Comparison of ENCODE assay signal across 13 cellular contexts in the genomic region with DNA sequence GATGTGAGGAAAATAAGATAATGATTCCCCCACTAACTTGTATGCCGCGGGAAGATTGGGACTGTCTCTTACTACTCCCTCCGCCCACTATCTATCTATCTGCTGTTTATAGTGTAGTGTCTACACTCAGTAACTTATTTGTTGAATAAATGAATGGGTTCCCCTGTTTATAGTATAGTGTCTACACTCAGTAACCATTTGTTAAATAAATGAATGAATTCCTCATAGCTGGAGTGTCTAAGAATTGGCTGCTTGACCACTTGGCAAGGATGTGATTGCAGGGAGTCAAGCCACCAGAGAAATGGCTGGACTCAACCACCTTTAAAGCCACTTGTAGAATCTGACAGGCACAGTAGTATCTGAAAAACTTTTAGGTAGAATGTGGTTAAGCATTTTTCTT.
DNase-seq lines count a peak whose midpoint lies in the region; ATAC-seq and TF ChIP-seq lines count a peak whose summit lies in the region.
"Had no signal": no experiment of that assay in that cellular context is flagged by ENCODE, and none has a peak within 500 bp of the region (broad histone marks: within the 10 kb centered on the region; RNA-seq: fewer than 3 reads in every experiment).

No MANE protein-coding gene starts in this region.

- no peak for TF ChIP-seq CTCF in IMR-90 (conservative IDR thresholded peaks at IDR 0.05; ENCODE audit: low read depth, low read length)

- H4K5ac ChIP-seq in IMR-90 (ENCODE audit: low read depth, low read length), result no peak overlapping the region

- H4K8ac ChIP-seq in IMR-90 (ENCODE audit: low read depth in 2 of 2, low read length in 2 of 2), result no peak overlapping the region

- no peak overlapping the region for H2BK20ac ChIP-seq in IMR-90 (ENCODE audit: low read depth, low read length)

- no peak overlapping the region for H3K23ac ChIP-seq in IMR-90 (ENCODE audit: low read depth, low read length)

- H3K9me3 ChIP-seq in IMR-90 (ENCODE audit: control insufficient read depth, insufficient read depth, low read length), result no peaks in the 10 kb centered on the region
- H3K9me3 ChIP-seq: BE2C had no signal

- H3K56ac ChIP-seq in IMR-90 (ENCODE audit: extremely low read depth, insufficient read depth, low read length), result no peak overlapping the region

- no peak for TF ChIP-seq RAD21 in IMR-90 (IDR thresholded peaks at IDR 0.05; ENCODE audit: low read length)

- no peak overlapping the region for H2BK120ac ChIP-seq in IMR-90 (ENCODE audit: low read depth, low read length)

- peaks cover 5% of the 10 kb centered on the region; the same call in 1 of the 2 replicates for H3K36me3 ChIP-seq in IMR-90 (ENCODE audit: control insufficient read depth, insufficient read depth, low read length)
- H3K36me3 ChIP-seq: BE2C had no signal

- in situ Hi-C loops in G401 (cut with HindIII; ENCODE audit: low sequenced_read_pairs), result no loop called here
- in situ Hi-C loops in IMR-90 (cut with MboI; ENCODE audit: low sequenced_read_pairs), result no loop called here

- H2AFZ ChIP-seq in IMR-90 (replicated peaks; ENCODE audit: low read length, poor library complexity), result no peak overlapping the region

- no peak overlapping the region for H2AK9ac ChIP-seq in IMR-90 (replicated peaks; ENCODE audit: low read depth, low read length, poor library complexity)

- H3K4me2 ChIP-seq in IMR-90 (ENCODE audit: low read depth, low read length), result no peak overlapping the region

- H2BK15ac ChIP-seq in IMR-90 (ENCODE audit: low read depth, low read length), result no peak overlapping the region

- intact Hi-C loops in IMR-90 (cut with micrococcal nuclease), result no loop called here

- BruUV-seq in IMR-90 (replicated peaks; lab: Mats Ljungman, UMichigan), result no TSS peak

- H3K14ac ChIP-seq in IMR-90 (replicated peaks; ENCODE audit: low read depth, low read length), result no peak overlapping the region

- no peak overlapping the region for H3K27ac ChIP-seq in IMR-90 (ENCODE audit: insufficient read depth, low read length)
- H3K27ac ChIP-seq: C4-2B had no signal

- no peaks in the 10 kb centered on the region; the same call in 1 of the 2 replicates for H3K9me1 ChIP-seq in IMR-90 (ENCODE audit: insufficient read depth, low read length)

- dilution Hi-C loops in IMR-90 (cut with HindIII; ENCODE audit: low sequenced_read_pairs, unreplicated experiment), result no loop called here

- H3K4ac ChIP-seq in IMR-90 (ENCODE audit: low read depth, low read length), result no peak overlapping the region

- H3K18ac ChIP-seq in IMR-90 (ENCODE audit: low read depth, low read length), result no peak overlapping the region

- CTCF ChIA-PET in IMR-90 (lab: Yijun Ruan, JAX), result no interaction called here

- H2AK5ac ChIP-seq in IMR-90 (ENCODE audit: low read depth, low read length), result no peak overlapping the region

- DNase-seq in G401 (ENCODE audit: low spot score) (peak; percentile 46), IMR-90 (peak; percentile 38), cerebellar cortex (ENCODE audit: low spot score) (peak; percentile 36), pons (ENCODE audit: low spot score) (peak; percentile 75), UCSD-AML1 (lab: John Stamatoyannopoulos, UW; ENCODE audit: unreplicated experiment) (no peak)
- DNase-seq: BE2C; CD4-positive, alpha-beta memory T cell; DMS79 treated with DMSO at 0.1 percent for 48 hours; EL; GDM1 had no signal

- ATAC-seq in IMR-90 (ENCODE audit: low read depth) (peak; percentile 81), HG03342 (IDR thresholded peaks at IDR 0.05; ENCODE audit: unreplicated experiment) (no peak), HG03045 (IDR thresholded peaks at IDR 0.05; ENCODE audit: unreplicated experiment) (no peak)

- no peaks in the 10 kb centered on the region for H3K27me3 ChIP-seq in IMR-90 (ENCODE audit: control insufficient read depth, insufficient read depth, low read length)
- H3K27me3 ChIP-seq: BE2C had no signal

- no peak for TF ChIP-seq POLR2A in IMR-90 (IDR thresholded peaks at IDR 0.05; ENCODE audit: low read depth, low read length)

- H3K9ac ChIP-seq in IMR-90 (ENCODE audit: low read depth, low read length), result no peak overlapping the region

- no peak overlapping the region for H2BK5ac ChIP-seq in IMR-90 (ENCODE audit: low read depth, low read length, poor library complexity, severe bottlenecking)

- POLR2A ChIA-PET in IMR-90 (lab: Charles Lee; ENCODE audit: unreplicated experiment), result no interaction called here

- H3K4me1 ChIP-seq in IMR-90 (ENCODE audit: control insufficient read depth, insufficient read depth, low read length), result peaks cover 8% of the 10 kb centered on the region; the same call in 1 of the 2 replicates
- H3K4me1 ChIP-seq: BE2C had no signal

- H4K20me1 ChIP-seq in IMR-90 (ENCODE audit: insufficient read depth, low read length), result no peaks in the 10 kb centered on the region

- no peaks in the 10 kb centered on the region for H3K79me1 ChIP-seq in IMR-90 (ENCODE audit: low read depth in 1 of 2, low read length in 2 of 2)

- WGBS in IMR-90 (ENCODE audit: extremely low coverage in 2 of 2, insufficient read length in 1 of 2), 2 experiments, result no CpG with 5 or more reads among the region's 3 CpGs

- no peak overlapping the region for H3K4me3 ChIP-seq in IMR-90 (ENCODE audit: insufficient read depth, low read depth, low read length)

- H4K91ac ChIP-seq in IMR-90 (ENCODE audit: insufficient read depth, low read depth, low read length), result no peak overlapping the region

TF ChIP-seq in IMR-90, 13 proteins besides CTCF, POLR2A, EP300 and RAD21:
- TF ChIP-seq RFX5 (IDR thresholded peaks at IDR 0.05; ENCODE audit: low read depth, low read length) (no peak), MAZ (IDR thresholded peaks at IDR 0.05; ENCODE audit: borderline replicate concordance, low read depth, low read length) (no peak), NFE2L2 (IDR thresholded peaks at IDR 0.05; ENCODE audit: low read depth, low read length) (no peak), SMC3 (IDR thresholded peaks at IDR 0.05; ENCODE audit: low read depth, low read length) (no peak), MXI1 (IDR thresholded peaks at IDR 0.05; ENCODE audit: borderline replicate concordance, low read depth, low read length) (no peak), CHD1 (IDR thresholded peaks at IDR 0.05; ENCODE audit: low read depth, low read length) (no peak), RCOR1 (IDR thresholded peaks at IDR 0.05; ENCODE audit: insufficient replicate concordance, low read length) (no peak), BHLHE40 (IDR thresholded peaks at IDR 0.05; ENCODE audit: low read depth, low read length) (no peak), CEBPB (IDR thresholded peaks at IDR 0.05; ENCODE audit: low read depth, low read length) (no peak), MAFK (IDR thresholded peaks at IDR 0.05; ENCODE audit: low read depth, low read length) (no peak), FOS (IDR thresholded peaks at IDR 0.05; ENCODE audit: low read depth, low read length) (no peak)
- TF ChIP-seq, protein P1, sequence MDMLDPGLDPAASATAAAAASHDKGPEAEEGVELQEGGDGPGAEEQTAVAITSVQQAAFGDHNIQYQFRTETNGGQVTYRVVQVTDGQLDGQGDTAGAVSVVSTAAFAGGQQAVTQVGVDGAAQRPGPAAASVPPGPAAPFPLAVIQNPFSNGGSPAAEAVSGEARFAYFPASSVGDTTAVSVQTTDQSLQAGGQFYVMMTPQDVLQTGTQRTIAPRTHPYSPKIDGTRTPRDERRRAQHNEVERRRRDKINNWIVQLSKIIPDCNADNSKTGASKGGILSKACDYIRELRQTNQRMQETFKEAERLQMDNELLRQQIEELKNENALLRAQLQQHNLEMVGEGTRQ (IDR thresholded peaks at IDR 0.05; ENCODE audit: low read depth, low read length), result no peak
- TF ChIP-seq, protein P2, sequence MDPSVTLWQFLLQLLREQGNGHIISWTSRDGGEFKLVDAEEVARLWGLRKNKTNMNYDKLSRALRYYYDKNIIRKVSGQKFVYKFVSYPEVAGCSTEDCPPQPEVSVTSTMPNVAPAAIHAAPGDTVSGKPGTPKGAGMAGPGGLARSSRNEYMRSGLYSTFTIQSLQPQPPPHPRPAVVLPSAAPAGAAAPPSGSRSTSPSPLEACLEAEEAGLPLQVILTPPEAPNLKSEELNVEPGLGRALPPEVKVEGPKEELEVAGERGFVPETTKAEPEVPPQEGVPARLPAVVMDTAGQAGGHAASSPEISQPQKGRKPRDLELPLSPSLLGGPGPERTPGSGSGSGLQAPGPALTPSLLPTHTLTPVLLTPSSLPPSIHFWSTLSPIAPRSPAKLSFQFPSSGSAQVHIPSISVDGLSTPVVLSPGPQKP (IDR thresholded peaks at IDR 0.05; ENCODE audit: borderline replicate concordance, low read depth, low read length), result no peak
TF ChIP-seq in IMR-90: peak in this region for 0.
